In the genomic region with DNA sequence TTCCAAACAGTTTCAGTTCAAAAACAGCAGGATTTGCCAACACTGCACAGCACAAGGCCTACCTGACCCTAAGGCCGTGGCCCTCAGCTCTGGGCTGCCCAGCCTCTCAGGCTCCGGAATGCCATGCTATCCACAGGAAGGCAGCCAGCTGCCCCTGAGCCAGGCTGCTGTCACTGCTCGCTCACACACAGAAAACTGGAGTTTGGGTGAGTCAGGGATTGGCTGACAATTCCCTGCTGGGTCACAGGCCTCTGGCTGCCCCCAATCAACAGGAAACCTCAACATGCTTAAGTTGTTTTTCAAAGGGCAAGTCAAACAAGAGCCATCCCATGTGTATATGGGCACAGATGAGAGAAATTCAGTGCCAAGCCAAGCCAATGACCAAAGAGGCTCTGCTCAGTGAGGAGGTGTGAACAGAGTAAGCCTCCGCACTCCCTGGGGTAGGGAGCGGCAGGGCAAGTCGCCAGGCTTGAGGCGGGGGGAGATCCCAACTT, we compare ENCODE assay signal across 8 cellular contexts. TPM values are rescaled to one million over a fixed set of nuclear protein-coding genes. Genes with fewer than 3 reads are reported as not detected.
DNase-seq lines count a peak whose midpoint lies in the region; ATAC-seq and TF ChIP-seq lines count a peak whose summit lies in the region.

No MANE protein-coding gene starts in this region.

- no peak for TF ChIP-seq CTCF in hepatocyte (IDR thresholded peaks at IDR 0.05; ENCODE audit: poor library complexity)

- DNase-seq in GM23248 (peak; percentile 91), adipocyte (ENCODE audit: low read depth) (peak; percentile 77), hepatocyte (ENCODE audit: low spot score) (no peak), superior temporal gyrus (ENCODE audit: extremely low spot score) (peak; percentile 30), NCI-H1417 treated with DMSO at 0.1 percent for 48 hours (lab: John Stamatoyannopoulos, UW) (no peak)

- H3K27me3 ChIP-seq in GM23248 (replicated peaks; ENCODE audit: insufficient read depth) (no peaks in the 10 kb centered on the region), adipocyte (replicated peaks; ENCODE audit: control insufficient read depth, insufficient read depth, low read length) (no peaks in the 10 kb centered on the region), hepatocyte (no peaks in the 10 kb centered on the region)

- no peak overlapping the region for H3K4me3 ChIP-seq in GM23248
- H3K4me3 ChIP-seq in adipocyte (ENCODE audit: low read length): peak overlapping the region; percentile 17
- no peak overlapping the region for H3K4me3 ChIP-seq in hepatocyte

- in situ Hi-C loops in GM23248 (cut with MboI): no loop called here

- H3K79me2 ChIP-seq in GM23248 (ENCODE audit: insufficient read depth) (0 out of 2 replicates have a peak, but pooled peaks cover 5% of the 10 kb centered on the region), hepatocyte (peaks cover 20% of the 10 kb centered on the region)

- H3K4me2 ChIP-seq in GM23248 (ENCODE audit: unreplicated experiment) (peak overlapping the region; percentile 38), hepatocyte (no peak overlapping the region)

- H2AFZ ChIP-seq in GM23248 (no peak overlapping the region), hepatocyte (no peak overlapping the region)

- 34% methylated on average over 7 of the region's 7 CpGs for WGBS in GM23248 (ENCODE audit: low coverage in 1 of 2, low lambda C conversion rate in 2 of 2, missing lambda C conversion rate in 2 of 2), 2 experiments
- WGBS in hepatocyte (ENCODE audit: low lambda C conversion rate, missing lambda C conversion rate): 84% methylated on average over 7 of the region's 7 CpGs

- no peaks in the 10 kb centered on the region for H3K36me3 ChIP-seq in GM23248 (ENCODE audit: low read depth)
- H3K36me3 ChIP-seq in adipocyte (ENCODE audit: control insufficient read depth, insufficient read depth, low read length, severe bottlenecking): no peaks in the 10 kb centered on the region
- no peaks in the 10 kb centered on the region for H3K36me3 ChIP-seq in hepatocyte (replicated peaks; ENCODE audit: insufficient read depth, low read depth)

- H3K9me2 ChIP-seq in GM23248 (ENCODE audit: insufficient read depth): no peaks in the 10 kb centered on the region
- H3K9me2 ChIP-seq in hepatocyte (replicated peaks; ENCODE audit: insufficient read depth): no peaks in the 10 kb centered on the region

- H4K20me1 ChIP-seq in GM23248 (ENCODE audit: insufficient read depth) (no peaks in the 10 kb centered on the region), hepatocyte (ENCODE audit: insufficient read depth, poor library complexity, severe bottlenecking) (no peaks in the 10 kb centered on the region)

- H3K9ac ChIP-seq in GM23248 (no peak overlapping the region), adipocyte (ENCODE audit: low read length) (peak overlapping the region; percentile 27)

- H3K4me1 ChIP-seq in GM23248 (ENCODE audit: insufficient read depth) (peaks cover 27% of the 10 kb centered on the region), adipocyte (ENCODE audit: control insufficient read depth, insufficient read depth, low read length) (peaks cover 39% of the 10 kb centered on the region), hepatocyte (ENCODE audit: insufficient read depth) (peaks cover 41% of the 10 kb centered on the region)

- H3K9me3 ChIP-seq in GM23248 (ENCODE audit: low read depth): no peaks in the 10 kb centered on the region
- H3K9me3 ChIP-seq in adipocyte (ENCODE audit: control insufficient read depth, low read length): no peaks in the 10 kb centered on the region
- no peaks in the 10 kb centered on the region for H3K9me3 ChIP-seq in hepatocyte (ENCODE audit: low read depth)

- no peak for ATAC-seq in GM21717 (IDR thresholded peaks at IDR 0.05; ENCODE audit: unreplicated experiment)
- no peak for ATAC-seq in GM19351 (IDR thresholded peaks at IDR 0.05; ENCODE audit: unreplicated experiment)
- no peak for ATAC-seq in HG02938 (IDR thresholded peaks at IDR 0.05; ENCODE audit: unreplicated experiment)

- H3K27ac ChIP-seq in GM23248: peak overlapping the region; percentile 59
- peak overlapping the region; percentile 89 for H3K27ac ChIP-seq in hepatocyte

- H3F3A ChIP-seq in GM23248 (ENCODE audit: insufficient read depth): peaks cover 20% of the 10 kb centered on the region

RNA-seq across cellular contexts. Expression of a gene that starts 50.2 kb away (rescaled TPM):
- 460 and 520 TPM in 2 replicates for total RNA-seq in GM23248 (2014; rRNA removed; shearing (Covaris generic))
- 1,046 and 1,073 TPM in 2 replicates for polyA plus RNA-seq in GM23248 (2016; fragmentation: Nextera tagmentation; extraction: Ambion mirVana)
- 818 and 854 TPM in 2 replicates for total RNA-seq in hepatocyte
- polyA plus RNA-seq in hepatocyte: 803 and 849 TPM in 2 replicates

RNA-seq across cellular contexts. Expression of a gene that starts 50.3 kb away (rescaled TPM):
- total RNA-seq in GM23248 (2014; rRNA removed; shearing (Covaris generic)): 1.4 and 1.5 TPM in 2 replicates
- polyA plus RNA-seq in GM23248 (2016; fragmentation: Nextera tagmentation; extraction: Ambion mirVana) (1.2 and 1.5 TPM in 2 replicates), hepatocyte (1.4 and 2.1 TPM in 2 replicates)
- total RNA-seq in hepatocyte: 1.2 and 4.7 TPM in 2 replicates

Comparison
In these comparisons a context has a peak if more than half of its experiments do, and no peak if none do; other contexts are left out.
1. DNase-seq: peak in GM23248 (single experiment), adipocyte (single experiment) and superior temporal gyrus (single experiment); none in hepatocyte (single experiment) and NCI-H1417 treated with DMSO at 0.1 percent for 48 hours (single experiment).